Comparison of ENCODE assay signal across 9 cellular contexts in genomic region chr22:43481528-43482309, GRCh38.
DNase-seq lines count a peak whose midpoint lies in the region; ATAC-seq and TF ChIP-seq lines count a peak whose summit lies in the region.
"Had no signal": no experiment of that assay in that cellular context is flagged by ENCODE, and none has a peak within 500 bp of the region (broad histone marks: within the 10 kb centered on the region; RNA-seq: fewer than 3 reads in every experiment).

No MANE protein-coding gene starts in this region.

- H3K4me1 ChIP-seq in HUES64 (ENCODE audit: insufficient read depth, low read length) = peaks cover 7% of the 10 kb centered on the region
- H3K4me1 ChIP-seq in naive thymus-derived CD4-positive, alpha-beta T cell (ENCODE audit: control insufficient read depth in 2 of 2, insufficient read depth in 2 of 2, low read length in 2 of 2) = no peaks in the 10 kb centered on the region

- peak overlapping the region; percentile 79 for H3K27ac Mint-ChIP-seq in activated CD8-positive, alpha-beta T cell treated with anti-CD3 and anti-CD28 coated beads for 36 hours
- H3K27ac Mint-ChIP-seq in naive thymus-derived CD4-positive, alpha-beta T cell = peak overlapping the region; percentile 66 to 97 (median 88)

- TF ChIP-seq CTCF in activated CD8-positive, alpha-beta T cell treated with anti-CD3 and anti-CD28 coated beads for 36 hours (IDR thresholded peaks at IDR 0.05) = peak; percentile 41

- 45% methylated on average over 18 of the region's 18 CpGs for WGBS in HUES64

- H3K4me1 Mint-ChIP-seq in activated CD8-positive, alpha-beta T cell treated with anti-CD3 and anti-CD28 coated beads for 36 hours (ENCODE audit: low read depth) = peaks cover 14% of the 10 kb centered on the region
- H3K4me1 Mint-ChIP-seq in naive thymus-derived CD4-positive, alpha-beta T cell = peaks cover 3 to 23% (median 17%) of the 10 kb centered on the region in 7 donors

- CTCF ChIA-PET in activated CD8-positive, alpha-beta T cell treated with anti-CD3 and anti-CD28 coated beads for 36 hours (lab: Charles Lee) = interaction anchor here (1.1 to 2.1 kb wide), 2 partner anchors 94 to 178 kb away, joined by 3 to 16 read pairs; no protein-coding TSS in a partner anchor
- CTCF ChIA-PET in naive thymus-derived CD4-positive, alpha-beta T cell (lab: Charles Lee) = interaction anchor here (1.2 kb wide), 1 partner anchor 95 kb away, joined by 3 read pairs; no protein-coding TSS in a partner anchor

- intact Hi-C loops in activated CD8-positive, alpha-beta T cell treated with anti-CD3 and anti-CD28 coated beads for 36 hours (cut with micrococcal nuclease) = no loop called here
- intact Hi-C loops in naive thymus-derived CD4-positive, alpha-beta T cell (cut with micrococcal nuclease) = loop anchor here in 1 of 2 donors (5.0 kb wide), 1 partner anchor 94 kb away; no protein-coding TSS in a partner anchor

- peak overlapping the region; percentile 32; the same call in 1 of the 2 replicates for H3K4me3 ChIP-seq in HUES64 (ENCODE audit: low read length)
- peak overlapping the region; percentile 34 for H3K4me3 ChIP-seq in naive thymus-derived CD4-positive, alpha-beta T cell (ENCODE audit: low read length)

- DNase-seq in GDM1 (lab: John Stamatoyannopoulos, UW) = peak; percentile 37
- DNase-seq in activated CD8-positive, alpha-beta T cell treated with anti-CD3 and anti-CD28 coated beads for 36 hours = peak; percentile 61
- peak in 6 of 9 donors; percentile 8 to 40 (median 30) for DNase-seq in naive thymus-derived CD4-positive, alpha-beta T cell
- no peak for DNase-seq in effector CD4-positive, alpha-beta T cell
- no peak for DNase-seq in NCI-H2081 (lab: John Stamatoyannopoulos, UW)
- DNase-seq: stimulated activated CD4-positive, alpha-beta T cell treated with anti-CD3 and anti-CD28 coated beads, Interleukin-12 subunit alpha, Interleukin-12 subunit beta, amount 100 ng/mL, for 4 hours; T1000 had no signal

- no peak overlapping the region for H3K9ac ChIP-seq in HUES64 (ENCODE audit: low read depth, low read length)

- H3K27me3 Mint-ChIP-seq in activated CD8-positive, alpha-beta T cell treated with anti-CD3 and anti-CD28 coated beads for 36 hours = no peaks in the 10 kb centered on the region
- peaks cover 0 to under 1% (median 0%) of the 10 kb centered on the region in 5 donors for H3K27me3 Mint-ChIP-seq in naive thymus-derived CD4-positive, alpha-beta T cell

- H3K4me3 Mint-ChIP-seq in activated CD8-positive, alpha-beta T cell treated with anti-CD3 and anti-CD28 coated beads for 36 hours = peak overlapping the region; percentile 57
- H3K4me3 Mint-ChIP-seq in naive thymus-derived CD4-positive, alpha-beta T cell = peak overlapping the region; percentile 75 to 92 (median 86)

- no peaks in the 10 kb centered on the region for H3K9me3 ChIP-seq in HUES64 (ENCODE audit: insufficient read depth, low read depth, low read length)
- H3K9me3 ChIP-seq in naive thymus-derived CD4-positive, alpha-beta T cell (ENCODE audit: control insufficient read depth in 2 of 3, low read length in 3 of 3) = no peaks in the 10 kb centered on the region

- ATAC-seq in activated CD8-positive, alpha-beta T cell treated with anti-CD3 and anti-CD28 coated beads for 36 hours = peak; percentile 88
- peak; percentile 70 for ATAC-seq in naive thymus-derived CD4-positive, alpha-beta T cell
- ATAC-seq in GM18873 (IDR thresholded peaks at IDR 0.05; ENCODE audit: low FRiP score, unreplicated experiment) = no peak

- H3K27ac ChIP-seq in HUES64 (ENCODE audit: low read depth, low read length) = no peak overlapping the region
- H3K27ac ChIP-seq in naive thymus-derived CD4-positive, alpha-beta T cell (ENCODE audit: low read depth, low read length) = peak overlapping the region; percentile 61

- H3K36me3 Mint-ChIP-seq in activated CD8-positive, alpha-beta T cell treated with anti-CD3 and anti-CD28 coated beads for 36 hours (ENCODE audit: low read depth) = no peaks in the 10 kb centered on the region
- H3K36me3 Mint-ChIP-seq in naive thymus-derived CD4-positive, alpha-beta T cell = no peaks in the 10 kb centered on the region

- no peaks in the 10 kb centered on the region for H3K9me3 Mint-ChIP-seq in activated CD8-positive, alpha-beta T cell treated with anti-CD3 and anti-CD28 coated beads for 36 hours
- no peaks in the 10 kb centered on the region for H3K9me3 Mint-ChIP-seq in naive thymus-derived CD4-positive, alpha-beta T cell

- POLR2A ChIA-PET in activated CD8-positive, alpha-beta T cell treated with anti-CD3 and anti-CD28 coated beads for 36 hours (lab: Charles Lee) = no interaction called here
- POLR2A ChIA-PET in naive thymus-derived CD4-positive, alpha-beta T cell (lab: Charles Lee) = no interaction called here

- H3K27me3 ChIP-seq in HUES64 (ENCODE audit: insufficient read depth, low read length) = no peaks in the 10 kb centered on the region
- H3K27me3 ChIP-seq in naive thymus-derived CD4-positive, alpha-beta T cell (ENCODE audit: control insufficient read depth in 2 of 2, insufficient read depth in 2 of 2, low read length in 2 of 2) = no peaks in the 10 kb centered on the region

- no peaks in the 10 kb centered on the region for H3K36me3 ChIP-seq in HUES64 (ENCODE audit: insufficient read depth, low read length)
- H3K36me3 ChIP-seq in naive thymus-derived CD4-positive, alpha-beta T cell (ENCODE audit: control insufficient read depth in 2 of 3, insufficient read depth in 3 of 3, low read length in 3 of 3) = no peaks in the 10 kb centered on the region

Comparison
In these comparisons a context has a peak if more than half of its experiments do, and no peak if none do; other contexts are left out.
1. DNase-seq: peak in GDM1 (single experiment), activated CD8-positive, alpha-beta T cell treated with anti-CD3 and anti-CD28 coated beads for 36 hours (single experiment) and naive thymus-derived CD4-positive, alpha-beta T cell (6 of 9); none in effector CD4-positive, alpha-beta T cell (single experiment) and NCI-H2081 (0 of 2).